8 cellular contexts compared by ENCODE assay signal in the genomic region with DNA sequence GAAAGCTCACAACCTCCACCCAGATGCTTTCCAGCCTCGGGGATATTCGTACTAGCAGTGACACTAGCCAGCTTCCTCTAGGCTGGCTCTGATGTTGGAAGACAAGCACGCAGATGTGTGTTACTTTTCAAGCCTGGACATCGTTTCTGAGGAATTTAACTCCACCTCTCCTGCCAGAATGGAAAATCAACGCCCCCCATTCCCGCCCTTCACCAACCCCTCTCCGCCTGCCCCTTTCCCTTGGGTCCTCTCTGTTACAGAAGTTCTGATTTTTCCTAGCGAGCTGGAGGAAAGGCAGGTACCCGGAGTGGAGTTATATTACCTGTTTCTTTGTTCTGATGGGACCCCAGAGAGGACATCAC. TPM values are rescaled to one million over a fixed set of nuclear protein-coding genes. Genes with fewer than 3 reads are reported as not detected.
DNase-seq lines count a peak whose midpoint lies in the region; ATAC-seq and TF ChIP-seq lines count a peak whose summit lies in the region.

No MANE protein-coding gene starts in this region.

- peak; percentile 30 for ATAC-seq in HG03045 (IDR thresholded peaks at IDR 0.05; ENCODE audit: unreplicated experiment)
- ATAC-seq in activated T-cell treated with anti-CD3 and anti-CD28 coated beads, Interleukin-2, amount 50 U/mL, for 4 hours = peak in 1 of 2 donors; percentile 20
- peak; percentile 10 to 15 for ATAC-seq in naive B cell (ENCODE audit: low read depth in 2 of 2)

- no peak for TF ChIP-seq CTCF in fibroblast of mammary gland (conservative IDR thresholded peaks at IDR 0.05; ENCODE audit: control insufficient read depth, insufficient read depth, low read depth, low read length)

- DNase-seq in activated gamma-delta T cell treated with Interleukin-2 at 50 U/mL for 16 hours (peak; percentile 5), activated gamma-delta T cell (lab: John Stamatoyannopoulos, UW) (no peak), NCI-H345 treated with DMSO at 0.1 percent for 48 hours (lab: John Stamatoyannopoulos, UW; ENCODE audit: unreplicated experiment) (peak; percentile 51), fibroblast of mammary gland (ENCODE audit: low read depth) (peak; percentile 52), naive B cell (no peak), GDM1 (lab: John Stamatoyannopoulos, UW) (no peak)
- no peak for DNase-seq in activated T-cell treated with anti-CD3 and anti-CD28 coated beads, Interleukin-2, amount 50 U/mL, for 4 hours

- H3K27me3 Mint-ChIP-seq in activated T-cell treated with anti-CD3 and anti-CD28 coated beads, Interleukin-2, amount 50 U/mL, for 4 hours (ENCODE audit: low read depth) = no peaks in the 10 kb centered on the region
- H3K27me3 Mint-ChIP-seq in naive B cell = no peaks in the 10 kb centered on the region

- peak overlapping the region; percentile 86 for H3K4me3 ChIP-seq in fibroblast of mammary gland (ENCODE audit: control insufficient read depth, low read depth, low read length)

- H3K9me3 Mint-ChIP-seq in activated T-cell treated with anti-CD3 and anti-CD28 coated beads, Interleukin-2, amount 50 U/mL, for 4 hours = no peaks in the 10 kb centered on the region
- no peaks in the 10 kb centered on the region for H3K9me3 Mint-ChIP-seq in naive B cell

- peaks cover 46% of the 10 kb centered on the region for H3K4me1 Mint-ChIP-seq in activated T-cell treated with anti-CD3 and anti-CD28 coated beads, Interleukin-2, amount 50 U/mL, for 4 hours (ENCODE audit: low read depth)
- peaks cover 32 to 45% (median 42%) of the 10 kb centered on the region in 3 donors for H3K4me1 Mint-ChIP-seq in naive B cell

- peak overlapping the region; percentile 93 for H3K4me3 Mint-ChIP-seq in activated T-cell treated with anti-CD3 and anti-CD28 coated beads, Interleukin-2, amount 50 U/mL, for 4 hours
- H3K4me3 Mint-ChIP-seq in naive B cell = peak overlapping the region; percentile 87 to 100 (median 96)

- peaks cover 24% of the 10 kb centered on the region for H3K36me3 Mint-ChIP-seq in activated T-cell treated with anti-CD3 and anti-CD28 coated beads, Interleukin-2, amount 50 U/mL, for 4 hours (ENCODE audit: insufficient read depth)
- H3K36me3 Mint-ChIP-seq in naive B cell = peaks cover 0 to 7% of the 10 kb centered on the region in 2 donors

- H3K27ac Mint-ChIP-seq in naive B cell = peak overlapping the region; percentile 91 to 99 (median 98)

RNA-seq across cellular contexts. Expression of gene NNT, which starts 0.5 kb away (rescaled TPM):
- 10 to 100 TPM; 25.3 to 40.4 (median 26.0) TPM for total RNA-seq in activated T-cell treated with anti-CD3 and anti-CD28 coated beads, Interleukin-2, amount 50 U/mL, for 4 hours
- 10 to 100 TPM; 41.8 to 60.7 (median 45.8) TPM for polyA plus RNA-seq in naive B cell (ENCODE audit: low read depth in 6 of 6)

RNA-seq across cellular contexts. Expression of gene PAIP1, which starts 45.6 kb away (rescaled TPM):
- total RNA-seq in activated T-cell treated with anti-CD3 and anti-CD28 coated beads, Interleukin-2, amount 50 U/mL, for 4 hours = 10 to 100 TPM; 64.8 to 69.5 (median 66.7) TPM
- 10 to 100 TPM; 42.2 to 73.4 (median 50.0) TPM for polyA plus RNA-seq in naive B cell (ENCODE audit: low read depth in 6 of 6)

Comparison
In these comparisons a context has a peak if more than half of its experiments do, and no peak if none do; other contexts are left out.
1. DNase-seq: peak in activated gamma-delta T cell treated with Interleukin-2 at 50 U/mL for 16 hours (single experiment), NCI-H345 treated with DMSO at 0.1 percent for 48 hours (single experiment) and fibroblast of mammary gland (single experiment); none in activated gamma-delta T cell (single experiment), activated T-cell treated with anti-CD3 and anti-CD28 coated beads, Interleukin-2, amount 50 U/mL, for 4 hours (single experiment), naive B cell (single experiment) and GDM1 (single experiment).